In the genomic region with DNA sequence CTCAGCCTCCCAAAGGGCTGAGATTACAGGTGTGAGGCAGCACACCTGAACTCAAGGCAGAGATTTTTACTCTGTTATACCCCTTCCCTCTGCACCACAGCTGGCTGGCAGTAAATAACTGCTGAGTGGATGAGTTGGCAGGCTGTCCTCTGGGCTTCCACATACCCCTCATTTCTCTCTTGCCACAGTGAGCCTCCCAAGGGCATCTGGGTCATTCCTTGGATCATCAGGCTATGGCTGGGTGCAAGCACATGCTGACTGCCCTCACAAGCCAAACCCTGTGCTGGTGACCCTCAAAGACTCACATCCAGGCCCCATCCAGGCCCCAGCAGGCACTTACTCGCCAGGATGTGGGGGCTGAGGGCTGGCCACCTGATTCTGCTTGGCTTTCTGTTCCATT, we compare ENCODE assay signal across 33 cellular contexts. TPM values are rescaled to one million over a fixed set of nuclear protein-coding genes. Genes with fewer than 3 reads are reported as not detected.
"Had no signal": no experiment of that assay in that cellular context is flagged by ENCODE, and none has a peak within 500 bp of the region (broad histone marks: within the 10 kb centered on the region; RNA-seq: fewer than 3 reads in every experiment).

No MANE protein-coding gene starts in this region.

- H3K4me3 Mint-ChIP-seq: activated CD8-positive, alpha-beta T cell treated with anti-CD3 and anti-CD28 coated beads for 36 hours; activated naive CD4-positive, alpha-beta T cell treated with anti-CD3 and anti-CD28 coated beads for 36 hours; activated naive CD8-positive, alpha-beta T cell treated with anti-CD3 and anti-CD28 coated beads, Interleukin-2, amount 10 ng/mL, durations not matched to agents 7 days and 5 days; activated T-cell treated with anti-CD3 and anti-CD28 coated beads, Interleukin-2, amount 50 U/mL, for 72 hours; effector memory CD8-positive, alpha-beta T cell; naive B cell; nephron progenitor cell; stimulated activated naive B cell treated with anti-CD40 and anti-IgM and Interleukin-4, amounts not matched to agents 10 μg/mL and 1 μg/mL and 100 μg/mL, for 72 hours; T-helper 1 cell treated with Interleukin-12 subunit alpha and Interleukin-12 subunit beta and Interleukin-4 antibody, amounts not matched to agents 30 μg/mL and 1 μg/mL, for 36 hours had no signal

- H3K4me3 ChIP-seq: ascending aorta, right lobe of liver, stomach, thyroid gland, upper lobe of left lung, vagina had no signal

- DNase-seq: activated CD4-positive, alpha-beta T cell treated with anti-CD3 and anti-CD28 coated beads, Interleukin-2, amount 50 U/mL, for 1 hour; activated CD4-positive, CD25-positive, alpha-beta regulatory T cell treated with anti-CD3 and anti-CD28 coated beads, Interleukin-2, amount 50 U/mL, for 72 hours; activated effector memory CD4-positive, alpha-beta T cell treated with Interleukin-2 at 50 U/mL for 16 hours; activated naive CD8-positive, alpha-beta T cell treated with anti-CD3 and anti-CD28 coated beads, Interleukin-2, amount 10 ng/mL, durations not matched to agents 7 days and 5 days; brain microvascular endothelial cell; caudate nucleus; cortex of kidney; effector memory CD8-positive, alpha-beta T cell; head of caudate nucleus; kidney glomerular epithelial cell; naive B cell; nephron progenitor cell; right lobe of liver; small intestine; stimulated activated CD4-positive, alpha-beta T cell treated with anti-CD3 and anti-CD28 coated beads, Interleukin-1b, Interleukin-23, amount 100 ng/mL, for 48 hours; stimulated activated CD4-positive, alpha-beta T cell treated with anti-CD3 and anti-CD28 coated beads, Interleukin-4, amount 100 ng/mL, for 4 hours; stimulated activated CD8-positive, alpha-beta memory T cell treated with anti-CD3 and anti-CD28 coated beads, Interleukin-4, amount 100 ng/mL, for 48 hours; stimulated activated naive B cell treated with anti-CD40 and anti-IgM and Interleukin-4, amounts not matched to agents 10 μg/mL and 1 μg/mL and 100 μg/mL, for 72 hours; stomach; SW 1271; T1000; thyroid gland; upper lobe of left lung had no signal

- H3K27ac ChIP-seq: ascending aorta, brain microvascular endothelial cell, neutrophil, right lobe of liver, stomach, thyroid gland, upper lobe of left lung, vagina had no signal

- H3K9me3 Mint-ChIP-seq: activated CD8-positive, alpha-beta T cell treated with anti-CD3 and anti-CD28 coated beads for 36 hours; activated naive CD4-positive, alpha-beta T cell treated with anti-CD3 and anti-CD28 coated beads for 36 hours; activated naive CD8-positive, alpha-beta T cell treated with anti-CD3 and anti-CD28 coated beads, Interleukin-2, amount 10 ng/mL, durations not matched to agents 7 days and 5 days; activated T-cell treated with anti-CD3 and anti-CD28 coated beads, Interleukin-2, amount 50 U/mL, for 72 hours; effector memory CD8-positive, alpha-beta T cell; naive B cell; nephron progenitor cell; stimulated activated naive B cell treated with anti-CD40 and anti-IgM and Interleukin-4, amounts not matched to agents 10 μg/mL and 1 μg/mL and 100 μg/mL, for 72 hours; T-helper 1 cell treated with Interleukin-12 subunit alpha and Interleukin-12 subunit beta and Interleukin-4 antibody, amounts not matched to agents 30 μg/mL and 1 μg/mL, for 36 hours had no signal

- ATAC-seq: activated CD8-positive, alpha-beta T cell treated with anti-CD3 and anti-CD28 coated beads for 36 hours; activated T-cell treated with anti-CD3 and anti-CD28 coated beads, Interleukin-2, amount 50 U/mL, for 72 hours; effector memory CD8-positive, alpha-beta T cell; left lobe of liver; right lobe of liver; stimulated activated naive B cell treated with anti-CD40 and anti-IgM and Interleukin-4, amounts not matched to agents 10 μg/mL and 1 μg/mL and 100 μg/mL, for 72 hours had no signal

- H3K27me3 Mint-ChIP-seq: activated CD8-positive, alpha-beta T cell treated with anti-CD3 and anti-CD28 coated beads for 36 hours; activated naive CD8-positive, alpha-beta T cell treated with anti-CD3 and anti-CD28 coated beads, Interleukin-2, amount 10 ng/mL, durations not matched to agents 7 days and 5 days; effector memory CD8-positive, alpha-beta T cell; naive B cell; stimulated activated naive B cell treated with anti-CD40 and anti-IgM and Interleukin-4, amounts not matched to agents 10 μg/mL and 1 μg/mL and 100 μg/mL, for 72 hours had no signal

- H3K27ac Mint-ChIP-seq: activated naive CD4-positive, alpha-beta T cell treated with anti-CD3 and anti-CD28 coated beads for 36 hours; activated naive CD8-positive, alpha-beta T cell treated with anti-CD3 and anti-CD28 coated beads, Interleukin-2, amount 10 ng/mL, durations not matched to agents 7 days and 5 days; nephron progenitor cell; T-helper 1 cell treated with Interleukin-12 subunit alpha and Interleukin-12 subunit beta and Interleukin-4 antibody, amounts not matched to agents 30 μg/mL and 1 μg/mL, for 36 hours had no signal

- H3K27me3 ChIP-seq: ascending aorta, brain microvascular endothelial cell, neutrophil, right lobe of liver, stomach, thyroid gland, upper lobe of left lung, vagina had no signal

- H3K9me3 ChIP-seq: ascending aorta, neutrophil, right lobe of liver, stomach, thyroid gland, upper lobe of left lung, vagina had no signal

RNA-seq across cellular contexts. Expression of a gene that starts 43.0 kb away (rescaled TPM):
- total RNA-seq: activated CD8-positive, alpha-beta T cell treated with anti-CD3 and anti-CD28 coated beads for 36 hours; activated naive CD4-positive, alpha-beta T cell treated with anti-CD3 and anti-CD28 coated beads for 36 hours; activated naive CD8-positive, alpha-beta T cell treated with anti-CD3 and anti-CD28 coated beads, Interleukin-2, amount 10 ng/mL, durations not matched to agents 7 days and 5 days; activated T-cell treated with anti-CD3 and anti-CD28 coated beads, Interleukin-2, amount 50 U/mL, for 72 hours; endothelial cell of umbilical vein; lung microvascular endothelial cell; thyroid gland; vagina had no signal
